1 cellular context compared by ENCODE assay signal in genomic region chr12:51025748-51026654, GRCh38.
TF ChIP-seq lines count a peak whose summit lies in the region.

Gene SLC11A2, minus strand, starts transcription at chr12:51026384. Its CDS starts 15,656 bp downstream, at chr12:51010728.

TF ChIP-seq in SK-N-SH, 30 proteins besides CTCF, POLR2A, EP300 and RAD21 (continued from another document):
- TF ChIP-seq ZBTB33 (IDR thresholded peaks at IDR 0.05; ENCODE audit: borderline replicate concordance, low read depth) (no peak), FOXM1 (IDR thresholded peaks at IDR 0.05; ENCODE audit: low read depth) (no peak), GATA2 (CRISPR knock-in tag; IDR thresholded peaks at IDR 0.05) (no peak), EZH2phosphoT487 (IDR thresholded peaks at IDR 0.05; ENCODE audit: borderline replicate concordance, low read depth) (no peak), RXRA (IDR thresholded peaks at IDR 0.05; ENCODE audit: borderline replicate concordance, low read depth) (no peak), NFIC (IDR thresholded peaks at IDR 0.05; ENCODE audit: borderline replicate concordance) (no peak; the same call in 1 of the 2 replicates), TEAD4 (IDR thresholded peaks at IDR 0.05; ENCODE audit: borderline replicate concordance, insufficient read depth) (no peak)
TF ChIP-seq in SK-N-SH: peak in this region for 9.
